ENCODE assay signal across 3 cellular contexts in the genomic region with DNA sequence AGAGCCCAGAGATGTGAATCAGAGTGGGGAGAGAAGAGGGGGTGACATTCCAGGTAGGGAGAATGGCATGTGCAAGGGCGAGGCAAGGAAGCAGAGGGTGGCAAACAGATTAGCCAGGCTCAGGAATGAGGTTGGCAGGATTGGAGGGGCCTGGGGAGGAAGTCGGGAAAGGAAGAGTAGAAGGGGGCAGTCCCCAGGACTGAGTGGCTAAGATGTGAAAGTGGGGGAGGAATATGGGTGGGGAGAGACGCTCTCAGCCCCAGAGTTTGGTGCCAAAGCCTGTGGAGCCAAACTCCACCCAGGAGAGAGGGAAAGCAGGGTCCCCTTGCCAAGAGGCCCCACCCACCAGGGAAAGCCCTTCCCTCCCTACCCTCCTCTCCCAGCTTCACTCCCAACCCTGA.
TF ChIP-seq lines count a peak whose summit lies in the region.

No MANE protein-coding gene starts in this region.

TF ChIP-seq in GM23338, 12 proteins besides CTCF, POLR2A, EP300 and RAD21 (continues in another document):
- TF ChIP-seq, protein P1, sequence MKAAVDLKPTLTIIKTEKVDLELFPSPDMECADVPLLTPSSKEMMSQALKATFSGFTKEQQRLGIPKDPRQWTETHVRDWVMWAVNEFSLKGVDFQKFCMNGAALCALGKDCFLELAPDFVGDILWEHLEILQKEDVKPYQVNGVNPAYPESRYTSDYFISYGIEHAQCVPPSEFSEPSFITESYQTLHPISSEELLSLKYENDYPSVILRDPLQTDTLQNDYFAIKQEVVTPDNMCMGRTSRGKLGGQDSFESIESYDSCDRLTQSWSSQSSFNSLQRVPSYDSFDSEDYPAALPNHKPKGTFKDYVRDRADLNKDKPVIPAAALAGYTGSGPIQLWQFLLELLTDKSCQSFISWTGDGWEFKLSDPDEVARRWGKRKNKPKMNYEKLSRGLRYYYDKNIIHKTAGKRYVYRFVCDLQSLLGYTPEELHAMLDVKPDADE (IDR thresholded peaks at IDR 0.05): no peak
- TF ChIP-seq, protein P2, sequence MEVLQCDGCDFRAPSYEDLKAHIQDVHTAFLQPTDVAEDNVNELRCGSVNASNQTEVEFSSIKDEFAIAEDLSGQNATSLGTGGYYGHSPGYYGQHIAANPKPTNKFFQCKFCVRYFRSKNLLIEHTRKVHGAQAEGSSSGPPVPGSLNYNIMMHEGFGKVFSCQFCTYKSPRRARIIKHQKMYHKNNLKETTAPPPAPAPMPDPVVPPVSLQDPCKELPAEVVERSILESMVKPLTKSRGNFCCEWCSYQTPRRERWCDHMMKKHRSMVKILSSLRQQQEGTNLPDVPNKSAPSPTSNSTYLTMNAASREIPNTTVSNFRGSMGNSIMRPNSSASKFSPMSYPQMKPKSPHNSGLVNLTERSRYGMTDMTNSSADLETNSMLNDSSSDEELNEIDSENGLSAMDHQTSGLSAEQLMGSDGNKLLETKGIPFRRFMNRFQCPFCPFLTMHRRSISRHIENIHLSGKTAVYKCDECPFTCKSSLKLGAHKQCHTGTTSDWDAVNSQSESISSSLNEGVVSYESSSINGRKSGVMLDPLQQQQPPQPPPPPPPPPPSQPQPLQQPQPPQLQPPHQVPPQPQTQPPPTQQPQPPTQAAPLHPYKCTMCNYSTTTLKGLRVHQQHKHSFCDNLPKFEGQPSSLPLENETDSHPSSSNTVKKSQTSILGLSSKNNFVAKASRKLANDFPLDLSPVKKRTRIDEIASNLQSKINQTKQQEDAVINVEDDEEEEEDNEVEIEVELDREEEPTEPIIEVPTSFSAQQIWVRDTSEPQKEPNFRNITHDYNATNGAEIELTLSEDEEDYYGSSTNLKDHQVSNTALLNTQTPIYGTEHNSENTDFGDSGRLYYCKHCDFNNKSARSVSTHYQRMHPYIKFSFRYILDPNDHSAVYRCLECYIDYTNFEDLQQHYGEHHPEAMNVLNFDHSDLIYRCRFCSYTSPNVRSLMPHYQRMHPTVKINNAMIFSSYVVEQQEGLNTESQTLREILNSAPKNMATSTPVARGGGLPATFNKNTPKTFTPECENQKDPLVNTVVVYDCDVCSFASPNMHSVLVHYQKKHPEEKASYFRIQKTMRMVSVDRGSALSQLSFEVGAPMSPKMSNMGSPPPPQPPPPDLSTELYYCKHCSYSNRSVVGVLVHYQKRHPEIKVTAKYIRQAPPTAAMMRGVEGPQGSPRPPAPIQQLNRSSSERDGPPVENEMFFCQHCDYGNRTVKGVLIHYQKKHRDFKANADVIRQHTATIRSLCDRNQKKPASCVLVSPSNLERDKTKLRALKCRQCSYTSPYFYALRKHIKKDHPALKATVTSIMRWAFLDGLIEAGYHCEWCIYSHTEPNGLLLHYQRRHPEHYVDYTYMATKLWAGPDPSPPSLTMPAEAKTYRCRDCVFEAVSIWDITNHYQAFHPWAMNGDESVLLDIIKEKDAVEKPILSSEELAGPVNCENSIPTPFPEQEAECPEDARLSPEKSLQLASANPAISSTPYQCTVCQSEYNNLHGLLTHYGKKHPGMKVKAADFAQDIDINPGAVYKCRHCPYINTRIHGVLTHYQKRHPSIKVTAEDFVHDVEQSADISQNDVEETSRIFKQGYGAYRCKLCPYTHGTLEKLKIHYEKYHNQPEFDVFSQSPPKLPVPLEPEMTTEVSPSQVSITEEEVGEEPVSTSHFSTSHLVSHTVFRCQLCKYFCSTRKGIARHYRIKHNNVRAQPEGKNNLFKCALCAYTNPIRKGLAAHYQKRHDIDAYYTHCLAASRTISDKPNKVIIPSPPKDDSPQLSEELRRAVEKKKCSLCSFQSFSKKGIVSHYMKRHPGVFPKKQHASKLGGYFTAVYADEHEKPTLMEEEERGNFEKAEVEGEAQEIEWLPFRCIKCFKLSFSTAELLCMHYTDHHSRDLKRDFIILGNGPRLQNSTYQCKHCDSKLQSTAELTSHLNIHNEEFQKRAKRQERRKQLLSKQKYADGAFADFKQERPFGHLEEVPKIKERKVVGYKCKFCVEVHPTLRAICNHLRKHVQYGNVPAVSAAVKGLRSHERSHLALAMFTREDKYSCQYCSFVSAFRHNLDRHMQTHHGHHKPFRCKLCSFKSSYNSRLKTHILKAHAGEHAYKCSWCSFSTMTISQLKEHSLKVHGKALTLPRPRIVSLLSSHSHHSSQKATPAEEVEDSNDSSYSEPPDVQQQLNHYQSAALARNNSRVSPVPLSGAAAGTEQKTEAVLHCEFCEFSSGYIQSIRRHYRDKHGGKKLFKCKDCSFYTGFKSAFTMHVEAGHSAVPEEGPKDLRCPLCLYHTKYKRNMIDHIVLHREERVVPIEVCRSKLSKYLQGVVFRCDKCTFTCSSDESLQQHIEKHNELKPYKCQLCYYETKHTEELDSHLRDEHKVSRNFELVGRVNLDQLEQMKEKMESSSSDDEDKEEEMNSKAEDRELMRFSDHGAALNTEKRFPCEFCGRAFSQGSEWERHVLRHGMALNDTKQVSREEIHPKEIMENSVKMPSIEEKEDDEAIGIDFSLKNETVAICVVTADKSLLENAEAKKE (CRISPR knock-in tag; IDR thresholded peaks at IDR 0.05): no peak
- TF ChIP-seq EZH2 (IDR thresholded peaks at IDR 0.05; ENCODE audit: low read depth, unreplicated experiment): no peak

TF ChIP-seq in WTC11, 78 proteins besides CTCF, POLR2A, EP300 and RAD21:
- no peak for TF ChIP-seq RELA (CRISPR knock-in tag; IDR thresholded peaks at IDR 0.05; ENCODE audit: borderline replicate concordance)
- TF ChIP-seq ZNF423 (CRISPR knock-in tag; IDR thresholded peaks at IDR 0.05): no peak
- TF ChIP-seq, protein P3, sequence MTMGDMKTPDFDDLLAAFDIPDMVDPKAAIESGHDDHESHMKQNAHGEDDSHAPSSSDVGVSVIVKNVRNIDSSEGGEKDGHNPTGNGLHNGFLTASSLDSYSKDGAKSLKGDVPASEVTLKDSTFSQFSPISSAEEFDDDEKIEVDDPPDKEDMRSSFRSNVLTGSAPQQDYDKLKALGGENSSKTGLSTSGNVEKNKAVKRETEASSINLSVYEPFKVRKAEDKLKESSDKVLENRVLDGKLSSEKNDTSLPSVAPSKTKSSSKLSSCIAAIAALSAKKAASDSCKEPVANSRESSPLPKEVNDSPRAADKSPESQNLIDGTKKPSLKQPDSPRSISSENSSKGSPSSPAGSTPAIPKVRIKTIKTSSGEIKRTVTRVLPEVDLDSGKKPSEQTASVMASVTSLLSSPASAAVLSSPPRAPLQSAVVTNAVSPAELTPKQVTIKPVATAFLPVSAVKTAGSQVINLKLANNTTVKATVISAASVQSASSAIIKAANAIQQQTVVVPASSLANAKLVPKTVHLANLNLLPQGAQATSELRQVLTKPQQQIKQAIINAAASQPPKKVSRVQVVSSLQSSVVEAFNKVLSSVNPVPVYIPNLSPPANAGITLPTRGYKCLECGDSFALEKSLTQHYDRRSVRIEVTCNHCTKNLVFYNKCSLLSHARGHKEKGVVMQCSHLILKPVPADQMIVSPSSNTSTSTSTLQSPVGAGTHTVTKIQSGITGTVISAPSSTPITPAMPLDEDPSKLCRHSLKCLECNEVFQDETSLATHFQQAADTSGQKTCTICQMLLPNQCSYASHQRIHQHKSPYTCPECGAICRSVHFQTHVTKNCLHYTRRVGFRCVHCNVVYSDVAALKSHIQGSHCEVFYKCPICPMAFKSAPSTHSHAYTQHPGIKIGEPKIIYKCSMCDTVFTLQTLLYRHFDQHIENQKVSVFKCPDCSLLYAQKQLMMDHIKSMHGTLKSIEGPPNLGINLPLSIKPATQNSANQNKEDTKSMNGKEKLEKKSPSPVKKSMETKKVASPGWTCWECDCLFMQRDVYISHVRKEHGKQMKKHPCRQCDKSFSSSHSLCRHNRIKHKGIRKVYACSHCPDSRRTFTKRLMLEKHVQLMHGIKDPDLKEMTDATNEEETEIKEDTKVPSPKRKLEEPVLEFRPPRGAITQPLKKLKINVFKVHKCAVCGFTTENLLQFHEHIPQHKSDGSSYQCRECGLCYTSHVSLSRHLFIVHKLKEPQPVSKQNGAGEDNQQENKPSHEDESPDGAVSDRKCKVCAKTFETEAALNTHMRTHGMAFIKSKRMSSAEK (CRISPR knock-in tag; IDR thresholded peaks at IDR 0.05; ENCODE audit: borderline replicate concordance): no peak
- no peak for TF ChIP-seq CREB1 (CRISPR knock-in tag; IDR thresholded peaks at IDR 0.05)
- TF ChIP-seq OVOL2 (CRISPR knock-in tag; IDR thresholded peaks at IDR 0.05; ENCODE audit: borderline replicate concordance): no peak
TF ChIP-seq in WTC11: peak in this region for 0.

TF ChIP-seq in HepG2, 621 proteins besides CTCF, POLR2A, EP300 and RAD21:
- TF ChIP-seq ELF1 (CRISPR knock-in tag; IDR thresholded peaks at IDR 0.05) (no peak), JARID2 (CRISPR knock-in tag; IDR thresholded peaks at IDR 0.05; ENCODE audit: insufficient replicate concordance) (no peak)
- TF ChIP-seq, protein P4, sequence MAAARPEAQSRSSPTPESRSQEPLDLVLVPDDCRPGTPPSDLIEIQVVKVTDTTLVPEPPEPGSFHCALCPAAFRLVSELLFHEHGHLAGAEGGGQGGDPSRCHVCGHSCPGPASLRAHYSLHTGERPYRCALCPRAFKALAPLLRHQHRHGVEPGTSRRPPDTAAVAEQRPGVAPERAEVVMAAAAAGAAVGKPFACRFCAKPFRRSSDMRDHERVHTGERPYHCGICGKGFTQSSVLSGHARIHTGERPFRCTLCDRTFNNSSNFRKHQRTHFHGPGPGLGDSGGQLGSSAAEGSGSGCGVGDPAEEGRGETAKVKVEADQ (CRISPR knock-in tag; IDR thresholded peaks at IDR 0.05; ENCODE audit: borderline replicate concordance): no peak
